Comparison of ENCODE assay signal across 8 cellular contexts in genomic region chr1:208988811-208989222, GRCh38.
A peak's percentile ranks its signal among the peaks of the same experiment; 100 is the strongest.
DNase-seq lines count a peak whose midpoint lies in the region; ATAC-seq and TF ChIP-seq lines count a peak whose summit lies in the region.

No MANE protein-coding gene starts in this region.

- TF ChIP-seq EP300 in transverse colon (IDR thresholded peaks at IDR 0.05; ENCODE audit: low read depth), result no peak

- peaks cover 2% of the 10 kb centered on the region for H3K9me3 Mint-ChIP-seq in CD8-positive, alpha-beta T cell

- ATAC-seq in CD8-positive, alpha-beta T cell, result peak; percentile 57
- ATAC-seq in GM19043 (IDR thresholded peaks at IDR 0.05; ENCODE audit: low read depth, unreplicated experiment) (peak; percentile 99), HG03103 (IDR thresholded peaks at IDR 0.05; ENCODE audit: low read depth, unreplicated experiment) (peak; percentile 97)

- peaks cover 2% of the 10 kb centered on the region for H3K36me3 Mint-ChIP-seq in CD8-positive, alpha-beta T cell

- POLR2A ChIA-PET in CD8-positive, alpha-beta T cell (lab: Charles Lee), result no interaction called here

- DNase-seq in CD8-positive, alpha-beta T cell, result peak in 3 of 7 experiments; percentile 3 to 49 (median 11)
- DNase-seq in NCI-H774 (lab: John Stamatoyannopoulos, UW) (peak; percentile 29), amniotic stem cell (lab: John Stamatoyannopoulos, UW) (peak; percentile 13), left kidney (ENCODE audit: low read depth, low spot score) (peak; percentile 72), transverse colon (peak; percentile 11), OCI-M2 (lab: John Stamatoyannopoulos, UW; ENCODE audit: unreplicated experiment) (no peak)

- no peaks in the 10 kb centered on the region for H3K4me1 ChIP-seq in CD8-positive, alpha-beta T cell (ENCODE audit: insufficient read depth, low read length)
- H3K4me1 ChIP-seq in transverse colon, result peaks cover 3 to 11% (median 8%) of the 10 kb centered on the region in 4 donors

- CTCF ChIA-PET in CD8-positive, alpha-beta T cell (lab: Charles Lee), result no interaction called here

- no peaks in the 10 kb centered on the region for H3K27me3 ChIP-seq in CD8-positive, alpha-beta T cell (ENCODE audit: insufficient read depth, low read length)
- no peaks in the 10 kb centered on the region for H3K27me3 ChIP-seq in transverse colon

- 0 to 1% methylated on average over 2 to 3 of the region's 3 CpGs for WGBS in transverse colon (ENCODE audit: low coverage in 1 of 2), 2 donors

- intact Hi-C loops in CD8-positive, alpha-beta T cell (cut with DNase I, micrococcal nuclease), result no loop called here
- intact Hi-C loops in transverse colon (cut with DNase I; ENCODE audit: low total_unique reads), result no loop called here

- in situ Hi-C loops in transverse colon (cut with MboI; ENCODE audit: low pct_ligation_motif_present in 1 of 4, low pct_unique_long_range_greater_than_20kb in 1 of 4, low sequenced_read_pairs in 3 of 4), result no loop called here

- no peaks in the 10 kb centered on the region for H3K9me3 ChIP-seq in CD8-positive, alpha-beta T cell (ENCODE audit: low read length)
- peaks cover 0 to 7% of the 10 kb centered on the region in 2 donors for H3K9me3 ChIP-seq in transverse colon

- H3K4me1 Mint-ChIP-seq in CD8-positive, alpha-beta T cell (ENCODE audit: low read depth), result peaks cover 17% of the 10 kb centered on the region

- no peaks in the 10 kb centered on the region for H3K36me3 ChIP-seq in CD8-positive, alpha-beta T cell (ENCODE audit: insufficient read depth, low read length)
- H3K36me3 ChIP-seq in transverse colon, result no peaks in the 10 kb centered on the region

- no peak for TF ChIP-seq CTCF in CD8-positive, alpha-beta T cell (IDR thresholded peaks at IDR 0.05)
- no peak for TF ChIP-seq CTCF in transverse colon (IDR thresholded peaks at IDR 0.05)

- peak overlapping the region; percentile 86 for H3K4me3 Mint-ChIP-seq in CD8-positive, alpha-beta T cell

- peak overlapping the region; percentile 92 for H3K27ac Mint-ChIP-seq in CD8-positive, alpha-beta T cell

- H3K27ac ChIP-seq in CD8-positive, alpha-beta T cell (ENCODE audit: low read depth, low read length), result peak overlapping the region; percentile 31
- H3K27ac ChIP-seq in transverse colon, result peak overlapping the region; percentile 32 to 72 (median 61)

- H3K4me3 ChIP-seq in CD8-positive, alpha-beta T cell (ENCODE audit: low read depth, low read length), result peak overlapping the region; percentile 38
- peak overlapping the region in 3 of 4 donors; percentile 11 to 46 (median 13) for H3K4me3 ChIP-seq in transverse colon

- peaks cover 7% of the 10 kb centered on the region for H3K27me3 Mint-ChIP-seq in CD8-positive, alpha-beta T cell (ENCODE audit: low read depth)

- no peak for TF ChIP-seq POLR2A in transverse colon (IDR thresholded peaks at IDR 0.05)
